1 cellular context compared by ENCODE assay signal in genomic region chr5:174045470-174046025, GRCh38.
A peak's percentile ranks its signal among the peaks of the same experiment; 100 is the strongest.
TF ChIP-seq lines count a peak whose summit lies in the region.

NSG2 (plus strand) TSS chr5:174045706; CDS start chr5:174046756, 1,050 bp downstream.

TF ChIP-seq in HepG2, 621 proteins besides CTCF, POLR2A, EP300 and RAD21 (continued from another document and continues in another):
- TF ChIP-seq, protein P1, sequence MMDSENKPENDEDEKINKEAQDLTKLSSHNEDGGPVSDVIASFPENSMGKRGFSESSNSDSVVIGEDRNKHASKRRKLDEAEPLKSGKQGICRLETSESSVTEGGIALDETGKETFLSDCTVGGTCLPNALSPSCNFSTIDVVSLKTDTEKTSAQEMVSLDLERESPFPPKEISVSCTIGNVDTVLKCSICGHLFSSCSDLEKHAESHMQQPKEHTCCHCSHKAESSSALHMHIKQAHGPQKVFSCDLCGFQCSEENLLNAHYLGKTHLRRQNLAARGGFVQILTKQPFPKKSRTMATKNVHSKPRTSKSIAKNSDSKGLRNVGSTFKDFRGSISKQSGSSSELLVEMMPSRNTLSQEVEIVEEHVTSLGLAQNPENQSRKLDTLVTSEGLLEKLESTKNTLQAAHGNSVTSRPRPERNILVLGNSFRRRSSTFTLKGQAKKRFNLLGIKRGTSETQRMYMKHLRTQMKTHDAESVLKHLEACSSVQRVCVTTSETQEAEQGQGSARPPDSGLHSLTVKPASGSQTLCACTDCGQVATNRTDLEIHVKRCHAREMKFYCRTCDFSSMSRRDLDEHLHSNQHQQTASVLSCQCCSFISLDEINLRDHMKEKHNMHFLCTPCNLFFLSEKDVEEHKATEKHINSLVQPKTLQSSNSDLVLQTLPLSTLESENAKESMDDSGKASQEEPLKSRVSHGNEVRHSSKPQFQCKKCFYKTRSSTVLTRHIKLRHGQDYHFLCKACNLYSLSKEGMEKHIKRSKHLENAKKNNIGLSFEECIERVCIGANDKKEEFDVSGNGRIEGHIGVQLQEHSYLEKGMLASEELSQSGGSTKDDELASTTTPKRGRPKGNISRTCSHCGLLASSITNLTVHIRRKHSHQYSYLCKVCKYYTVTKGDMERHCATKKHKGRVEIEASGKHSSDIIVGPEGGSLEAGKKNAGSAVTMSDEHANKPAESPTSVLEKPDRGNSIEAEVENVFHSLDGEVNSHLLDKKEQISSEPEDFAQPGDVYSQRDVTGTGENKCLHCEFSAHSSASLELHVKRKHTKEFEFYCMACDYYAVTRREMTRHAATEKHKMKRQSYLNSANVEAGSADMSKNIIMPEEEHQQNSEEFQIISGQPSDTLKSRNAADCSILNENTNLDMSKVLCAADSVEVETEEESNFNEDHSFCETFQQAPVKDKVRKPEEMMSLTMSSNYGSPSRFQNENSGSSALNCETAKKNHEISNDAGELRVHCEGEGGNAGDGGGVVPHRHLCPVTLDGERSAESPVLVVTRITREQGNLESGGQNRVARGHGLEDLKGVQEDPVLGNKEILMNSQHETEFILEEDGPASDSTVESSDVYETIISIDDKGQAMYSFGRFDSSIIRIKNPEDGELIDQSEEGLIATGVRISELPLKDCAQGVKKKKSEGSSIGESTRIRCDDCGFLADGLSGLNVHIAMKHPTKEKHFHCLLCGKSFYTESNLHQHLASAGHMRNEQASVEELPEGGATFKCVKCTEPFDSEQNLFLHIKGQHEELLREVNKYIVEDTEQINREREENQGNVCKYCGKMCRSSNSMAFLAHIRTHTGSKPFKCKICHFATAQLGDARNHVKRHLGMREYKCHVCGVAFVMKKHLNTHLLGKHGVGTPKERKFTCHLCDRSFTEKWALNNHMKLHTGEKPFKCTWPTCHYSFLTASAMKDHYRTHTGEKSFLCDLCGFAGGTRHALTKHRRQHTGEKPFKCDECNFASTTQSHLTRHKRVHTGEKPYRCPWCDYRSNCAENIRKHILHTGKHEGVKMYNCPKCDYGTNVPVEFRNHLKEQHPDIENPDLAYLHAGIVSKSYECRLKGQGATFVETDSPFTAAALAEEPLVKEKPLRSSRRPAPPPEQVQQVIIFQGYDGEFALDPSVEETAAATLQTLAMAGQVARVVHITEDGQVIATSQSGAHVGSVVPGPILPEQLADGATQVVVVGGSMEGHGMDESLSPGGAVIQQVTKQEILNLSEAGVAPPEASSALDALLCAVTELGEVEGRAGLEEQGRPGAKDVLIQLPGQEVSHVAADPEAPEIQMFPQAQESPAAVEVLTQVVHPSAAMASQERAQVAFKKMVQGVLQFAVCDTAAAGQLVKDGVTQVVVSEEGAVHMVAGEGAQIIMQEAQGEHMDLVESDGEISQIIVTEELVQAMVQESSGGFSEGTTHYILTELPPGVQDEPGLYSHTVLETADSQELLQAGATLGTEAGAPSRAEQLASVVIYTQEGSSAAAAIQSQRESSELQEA (CRISPR knock-in tag; IDR thresholded peaks at IDR 0.05; ENCODE audit: not compliant biosample characterization): no peak
- no peak for TF ChIP-seq ZNF891 (CRISPR knock-in tag; IDR thresholded peaks at IDR 0.05)
- TF ChIP-seq MED1 (CRISPR knock-in tag; IDR thresholded peaks at IDR 0.05): 0 out of 2 replicates have a peak, but pooled peaks have one; percentile 29
- peak; percentile 88 for TF ChIP-seq ZBTB26 (CRISPR knock-in tag; IDR thresholded peaks at IDR 0.05; ENCODE audit: borderline replicate concordance)
- no peak for TF ChIP-seq FOXK1 (CRISPR knock-in tag; IDR thresholded peaks at IDR 0.05; ENCODE audit: borderline replicate concordance, low read depth)
- no peak for TF ChIP-seq ZNF770 (CRISPR knock-in tag; IDR thresholded peaks at IDR 0.05)
- TF ChIP-seq ZNF790 (CRISPR knock-in tag; IDR thresholded peaks at IDR 0.05; ENCODE audit: borderline replicate concordance): peak; percentile 64; the same call in 1 of the 2 replicates
- TF ChIP-seq RARG (CRISPR knock-in tag; IDR thresholded peaks at IDR 0.05; ENCODE audit: low read depth): no peak
- peak; percentile 52; the same call in 1 of the 2 replicates for TF ChIP-seq ZNF761 (CRISPR knock-in tag; conservative IDR thresholded peaks at IDR 0.05)
- TF ChIP-seq, protein P2, sequence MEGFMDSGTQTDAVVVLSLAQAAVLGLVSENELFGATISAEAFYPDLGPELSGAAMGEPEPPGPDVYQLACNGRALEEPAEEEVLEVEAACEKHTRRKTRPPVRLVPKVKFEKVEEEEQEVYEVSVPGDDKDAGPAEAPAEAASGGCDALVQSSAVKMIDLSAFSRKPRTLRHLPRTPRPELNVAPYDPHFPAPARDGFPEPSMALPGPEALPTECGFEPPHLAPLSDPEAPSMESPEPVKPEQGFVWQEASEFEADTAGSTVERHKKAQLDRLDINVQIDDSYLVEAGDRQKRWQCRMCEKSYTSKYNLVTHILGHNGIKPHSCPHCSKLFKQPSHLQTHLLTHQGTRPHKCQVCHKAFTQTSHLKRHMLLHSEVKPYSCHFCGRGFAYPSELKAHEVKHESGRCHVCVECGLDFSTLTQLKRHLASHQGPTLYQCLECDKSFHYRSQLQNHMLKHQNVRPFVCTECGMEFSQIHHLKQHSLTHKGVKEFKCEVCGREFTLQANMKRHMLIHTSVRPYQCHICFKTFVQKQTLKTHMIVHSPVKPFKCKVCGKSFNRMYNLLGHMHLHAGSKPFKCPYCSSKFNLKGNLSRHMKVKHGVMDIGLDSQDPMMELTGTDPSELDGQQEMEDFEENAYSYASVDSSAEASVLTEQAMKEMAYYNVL (CRISPR knock-in tag; IDR thresholded peaks at IDR 0.05; ENCODE audit: borderline replicate concordance): no peak
- TF ChIP-seq NR2F1 (CRISPR knock-in tag; IDR thresholded peaks at IDR 0.05): no peak
- no peak for TF ChIP-seq TBL1XR1 (IDR thresholded peaks at IDR 0.05; ENCODE audit: borderline replicate concordance, low read length, partially characterized antibody)
- TF ChIP-seq ARNT2 (CRISPR knock-in tag; IDR thresholded peaks at IDR 0.05; ENCODE audit: low read depth): 0 out of 2 replicates have a peak, but pooled peaks have one; percentile 42
- peak; percentile 61 for TF ChIP-seq JARID2 (CRISPR knock-in tag; IDR thresholded peaks at IDR 0.05; ENCODE audit: insufficient replicate concordance)
- no peak for TF ChIP-seq TCF7L2 (IDR thresholded peaks at IDR 0.05; ENCODE audit: low read depth, low read length)
- TF ChIP-seq, protein P3, sequence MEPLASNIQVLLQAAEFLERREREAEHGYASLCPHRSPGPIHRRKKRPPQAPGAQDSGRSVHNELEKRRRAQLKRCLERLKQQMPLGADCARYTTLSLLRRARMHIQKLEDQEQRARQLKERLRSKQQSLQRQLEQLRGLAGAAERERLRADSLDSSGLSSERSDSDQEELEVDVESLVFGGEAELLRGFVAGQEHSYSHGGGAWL (CRISPR knock-in tag; IDR thresholded peaks at IDR 0.05): peak; percentile 79; the same call in 1 of the 2 replicates
- TF ChIP-seq, protein P4, sequence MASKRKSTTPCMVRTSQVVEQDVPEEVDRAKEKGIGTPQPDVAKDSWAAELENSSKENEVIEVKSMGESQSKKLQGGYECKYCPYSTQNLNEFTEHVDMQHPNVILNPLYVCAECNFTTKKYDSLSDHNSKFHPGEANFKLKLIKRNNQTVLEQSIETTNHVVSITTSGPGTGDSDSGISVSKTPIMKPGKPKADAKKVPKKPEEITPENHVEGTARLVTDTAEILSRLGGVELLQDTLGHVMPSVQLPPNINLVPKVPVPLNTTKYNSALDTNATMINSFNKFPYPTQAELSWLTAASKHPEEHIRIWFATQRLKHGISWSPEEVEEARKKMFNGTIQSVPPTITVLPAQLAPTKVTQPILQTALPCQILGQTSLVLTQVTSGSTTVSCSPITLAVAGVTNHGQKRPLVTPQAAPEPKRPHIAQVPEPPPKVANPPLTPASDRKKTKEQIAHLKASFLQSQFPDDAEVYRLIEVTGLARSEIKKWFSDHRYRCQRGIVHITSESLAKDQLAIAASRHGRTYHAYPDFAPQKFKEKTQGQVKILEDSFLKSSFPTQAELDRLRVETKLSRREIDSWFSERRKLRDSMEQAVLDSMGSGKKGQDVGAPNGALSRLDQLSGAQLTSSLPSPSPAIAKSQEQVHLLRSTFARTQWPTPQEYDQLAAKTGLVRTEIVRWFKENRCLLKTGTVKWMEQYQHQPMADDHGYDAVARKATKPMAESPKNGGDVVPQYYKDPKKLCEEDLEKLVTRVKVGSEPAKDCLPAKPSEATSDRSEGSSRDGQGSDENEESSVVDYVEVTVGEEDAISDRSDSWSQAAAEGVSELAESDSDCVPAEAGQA (IDR thresholded peaks at IDR 0.05; ENCODE audit: low read depth): no peak
- TF ChIP-seq, protein P4 (CRISPR knock-in tag; IDR thresholded peaks at IDR 0.05; ENCODE audit: borderline replicate concordance): no peak
- no peak for TF ChIP-seq CHCHD3 (CRISPR knock-in tag; IDR thresholded peaks at IDR 0.05)
- TF ChIP-seq ZNF512B (CRISPR knock-in tag; IDR thresholded peaks at IDR 0.05; ENCODE audit: borderline replicate concordance): no peak
- no peak for TF ChIP-seq ZFP82 (CRISPR knock-in tag; IDR thresholded peaks at IDR 0.05; ENCODE audit: borderline replicate concordance)
- TF ChIP-seq, protein P5, sequence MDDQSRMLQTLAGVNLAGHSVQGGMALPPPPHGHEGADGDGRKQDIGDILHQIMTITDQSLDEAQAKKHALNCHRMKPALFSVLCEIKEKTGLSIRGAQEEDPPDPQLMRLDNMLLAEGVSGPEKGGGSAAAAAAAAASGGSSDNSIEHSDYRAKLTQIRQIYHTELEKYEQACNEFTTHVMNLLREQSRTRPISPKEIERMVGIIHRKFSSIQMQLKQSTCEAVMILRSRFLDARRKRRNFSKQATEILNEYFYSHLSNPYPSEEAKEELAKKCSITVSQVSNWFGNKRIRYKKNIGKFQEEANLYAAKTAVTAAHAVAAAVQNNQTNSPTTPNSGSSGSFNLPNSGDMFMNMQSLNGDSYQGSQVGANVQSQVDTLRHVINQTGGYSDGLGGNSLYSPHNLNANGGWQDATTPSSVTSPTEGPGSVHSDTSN (CRISPR knock-in tag; IDR thresholded peaks at IDR 0.05; ENCODE audit: borderline replicate concordance): no peak
- no peak for TF ChIP-seq ZBTB7B (CRISPR knock-in tag; IDR thresholded peaks at IDR 0.05)
- 0 out of 2 replicates have a peak, but pooled peaks have one; percentile 52 for TF ChIP-seq ZNF564 (CRISPR knock-in tag; IDR thresholded peaks at IDR 0.05)
- TF ChIP-seq ZNF292 (CRISPR knock-in tag; IDR thresholded peaks at IDR 0.05; ENCODE audit: borderline replicate concordance, low read depth): peak; percentile 34; the same call in 1 of the 2 replicates
- no peak for TF ChIP-seq ZNF296 (CRISPR knock-in tag; conservative IDR thresholded peaks at IDR 0.05)
- no peak for TF ChIP-seq NBN (conservative IDR thresholded peaks at IDR 0.05)
- TF ChIP-seq ZNF441 (CRISPR knock-in tag; IDR thresholded peaks at IDR 0.05; ENCODE audit: borderline replicate concordance): peak; percentile 54; the same call in 1 of the 2 replicates
- no peak for TF ChIP-seq EZH2 (conservative IDR thresholded peaks at IDR 0.05; ENCODE audit: low read depth, low read length)
- no peak for TF ChIP-seq CBX2 (IDR thresholded peaks at IDR 0.05; ENCODE audit: low read depth, low read length)
- no peak for TF ChIP-seq CBX2 (CRISPR knock-in tag; IDR thresholded peaks at IDR 0.05; ENCODE audit: low read depth)
